34 cellular contexts compared by ENCODE assay signal in the genomic region with DNA sequence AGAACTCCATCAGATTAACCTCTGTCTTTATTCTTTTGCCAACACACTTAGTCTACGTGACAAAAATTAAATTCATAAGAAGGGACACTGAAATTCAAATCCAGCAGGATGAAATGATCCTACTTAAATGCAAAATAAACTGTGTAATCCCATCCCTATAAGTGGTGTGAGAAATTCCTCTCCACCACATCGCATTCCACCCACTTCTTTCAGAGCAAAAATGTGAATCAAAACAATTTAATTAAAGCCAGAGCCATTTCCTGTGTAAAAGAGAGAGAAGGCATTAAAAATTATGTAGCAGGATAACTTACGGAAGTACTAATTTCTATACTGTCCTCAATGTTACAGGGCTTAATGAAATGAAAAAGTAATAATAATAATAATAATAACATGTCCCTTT.
DNase-seq lines count a peak whose midpoint lies in the region; ATAC-seq and TF ChIP-seq lines count a peak whose summit lies in the region.
"Had no signal": no experiment of that assay in that cellular context is flagged by ENCODE, and none has a peak within 500 bp of the region (broad histone marks: within the 10 kb centered on the region; RNA-seq: fewer than 3 reads in every experiment).

No MANE protein-coding gene starts in this region.

- H3K27me3 ChIP-seq in smooth muscle cell (ENCODE audit: low read depth): no peaks in the 10 kb centered on the region
- H3K27me3 ChIP-seq: foreskin keratinocyte, sigmoid colon, stomach, thyroid gland had no signal

- no peak overlapping the region for H3K4me3 ChIP-seq in fibroblast of villous mesenchyme (ENCODE audit: low read depth, low read length)
- H3K4me3 ChIP-seq in smooth muscle cell: no peak overlapping the region
- H3K4me3 ChIP-seq: coronary artery, prostate gland, sigmoid colon, stomach, thyroid gland had no signal

- H3F3A ChIP-seq in smooth muscle cell (ENCODE audit: low read depth): no peaks in the 10 kb centered on the region

- WGBS in smooth muscle cell (ENCODE audit: low lambda C conversion rate): 41% methylated on average over 3 of the region's 3 CpGs

- H2AFZ ChIP-seq in smooth muscle cell (ENCODE audit: low read depth): peak overlapping the region; percentile 21

- H3K27ac ChIP-seq in angular gyrus (ENCODE audit: low read depth, low read length): peak overlapping the region; percentile 24
- peak overlapping the region; percentile 32 for H3K27ac ChIP-seq in smooth muscle cell (ENCODE audit: low read depth)
- H3K27ac ChIP-seq: C4-2B, coronary artery, epithelial cell of prostate, foreskin keratinocyte, KMS-11, prostate gland, sigmoid colon, stomach, thyroid gland, VCaP had no signal

- no peaks in the 10 kb centered on the region for H3K79me2 ChIP-seq in smooth muscle cell (ENCODE audit: low read depth)

- no peaks in the 10 kb centered on the region for H3K9me3 ChIP-seq in smooth muscle cell (replicated peaks; ENCODE audit: low read depth)
- H3K9me3 ChIP-seq: prostate gland, sigmoid colon, stomach, thyroid gland had no signal

- H3K36me3 ChIP-seq in smooth muscle cell (ENCODE audit: low read depth): no peaks in the 10 kb centered on the region
- H3K36me3 ChIP-seq: prostate gland, sigmoid colon, stomach, thyroid gland had no signal

- TF ChIP-seq CTCF in fibroblast of villous mesenchyme (IDR thresholded peaks at IDR 0.05; ENCODE audit: insufficient read depth, low read depth, low read length) (no peak), smooth muscle cell (IDR thresholded peaks at IDR 0.05; ENCODE audit: borderline replicate concordance, insufficient read depth, poor library complexity, severe bottlenecking) (no peak)

- H3K4me1 ChIP-seq in smooth muscle cell (ENCODE audit: low read depth): peaks cover 8% of the 10 kb centered on the region
- H3K4me1 ChIP-seq: prostate gland, stomach, thyroid gland had no signal

- H3K4me2 ChIP-seq in smooth muscle cell: peak overlapping the region; percentile 34
- H3K4me2 ChIP-seq: KMS-11 had no signal

- H3K9ac ChIP-seq in smooth muscle cell (ENCODE audit: low read depth): no peak overlapping the region
- H3K9ac ChIP-seq: KMS-11 had no signal

- no peaks in the 10 kb centered on the region for H4K20me1 ChIP-seq in smooth muscle cell (ENCODE audit: low read depth)

- ATAC-seq in HG02852 (IDR thresholded peaks at IDR 0.05; ENCODE audit: unreplicated experiment) (no peak), GM21447 (IDR thresholded peaks at IDR 0.05; ENCODE audit: unreplicated experiment) (no peak)
- ATAC-seq: activated CD4-positive, alpha-beta T cell treated with anti-CD3 and anti-CD28 coated beads for 36 hours; activated CD8-positive, alpha-beta T cell treated with anti-CD3 and anti-CD28 coated beads for 36 hours; foreskin keratinocyte; left ventricle myocardium superior; naive thymus-derived CD8-positive, alpha-beta T cell had no signal

- peak; percentile 60 for DNase-seq in GM03348 (ENCODE audit: low spot score)
- peak; percentile 36 for DNase-seq in fibroblast of villous mesenchyme (ENCODE audit: low read depth)
- no peak for DNase-seq in smooth muscle cell (lab: John Stamatoyannopoulos, UW; ENCODE audit: unreplicated experiment)
- no peak for DNase-seq in GM19240 (ENCODE audit: insufficient read length, low spot score)
- DNase-seq: activated CD4-positive, alpha-beta T cell treated with anti-CD3 and anti-CD28 coated beads for 36 hours; activated CD8-positive, alpha-beta T cell treated with anti-CD3 and anti-CD28 coated beads for 36 hours; activated naive CD4-positive, alpha-beta T cell treated with anti-CD3 and anti-CD28 coated beads for 36 hours; DMS79; effector CD8-positive, alpha-beta T cell; foreskin keratinocyte; H7; head of caudate nucleus; left ventricle myocardium superior; midbrain; naive thymus-derived CD8-positive, alpha-beta T cell; NCI-H1417 treated with DMSO at 0.1 percent for 48 hours; NCI-H2081; NCI-H446; NCI-H82; nucleus accumbens; SIG-M5; sigmoid colon; stimulated activated CD4-positive, alpha-beta T cell treated with anti-CD3 and anti-CD28 coated beads, Interleukin-4, amount 100 ng/mL, for 1 hour; stomach; thyroid gland had no signal

Comparison
In these comparisons a context has a peak if more than half of its experiments do, and no peak if none do; other contexts are left out.
1. DNase-seq: peak in GM03348 (single experiment) and fibroblast of villous mesenchyme (single experiment); none in smooth muscle cell (single experiment) and GM19240 (single experiment).